ENCODE assay signal across 2 cellular contexts in genomic region chr1:154463512-154463990, GRCh38.
TF ChIP-seq lines count a peak whose summit lies in the region.

No MANE protein-coding gene starts in this region.

TF ChIP-seq in HepG2, 621 proteins besides CTCF, POLR2A, EP300 and RAD21:
- no peak for TF ChIP-seq NR2F2 (IDR thresholded peaks at IDR 0.05; ENCODE audit: borderline replicate concordance, low read depth)
- TF ChIP-seq ZBTB34 (CRISPR knock-in tag; IDR thresholded peaks at IDR 0.05) = no peak

TF ChIP-seq in WTC11, 78 proteins besides CTCF, POLR2A, EP300 and RAD21:
- TF ChIP-seq CREM (CRISPR knock-in tag; IDR thresholded peaks at IDR 0.05) (no peak), TCF7 (CRISPR knock-in tag; IDR thresholded peaks at IDR 0.05; ENCODE audit: low read depth) (no peak)
